In the genomic region with DNA sequence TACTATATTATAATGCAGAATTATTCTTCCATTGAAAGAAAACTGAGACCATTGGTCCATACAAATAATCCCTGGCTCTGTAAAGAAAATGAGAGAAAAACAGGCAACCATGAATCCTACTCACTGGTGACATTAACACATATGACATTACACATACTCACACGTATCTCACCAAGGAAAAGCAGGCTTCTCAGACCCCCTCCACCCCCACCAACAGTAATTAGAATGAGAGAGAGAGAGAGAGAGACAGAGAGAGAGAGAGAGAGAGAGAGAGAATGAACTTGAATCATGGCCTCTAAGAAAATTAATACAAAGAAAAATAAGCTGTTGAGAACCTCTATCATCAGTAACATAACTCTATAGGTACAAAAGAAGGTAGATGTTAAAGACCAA, we compare ENCODE assay signal across 22 cellular contexts.
DNase-seq lines count a peak whose midpoint lies in the region; ATAC-seq and TF ChIP-seq lines count a peak whose summit lies in the region.
"Had no signal": no experiment of that assay in that cellular context is flagged by ENCODE, and none has a peak within 500 bp of the region (broad histone marks: within the 10 kb centered on the region; RNA-seq: fewer than 3 reads in every experiment).

No MANE protein-coding gene starts in this region.

- H3K36me3 ChIP-seq in CD4-positive, alpha-beta memory T cell (ENCODE audit: insufficient read depth, low read length) = no peaks in the 10 kb centered on the region
- H3K36me3 ChIP-seq in PC-3 (ENCODE audit: low read depth, low read length) = no peaks in the 10 kb centered on the region
- H3K36me3 ChIP-seq: uterus had no signal

- no peaks in the 10 kb centered on the region for H3K9me3 ChIP-seq in CD4-positive, alpha-beta memory T cell (ENCODE audit: control insufficient read depth in 1 of 2, low read length in 2 of 2)
- H3K9me3 ChIP-seq in PC-3 (ENCODE audit: low read length) = no peaks in the 10 kb centered on the region
- H3K9me3 ChIP-seq: uterus had no signal

- no peak overlapping the region for H3K4me3 Mint-ChIP-seq in CD4-positive, alpha-beta memory T cell
- H3K4me3 Mint-ChIP-seq in brain (no peak overlapping the region), nephron progenitor cell (peak overlapping the region; percentile 70)
- H3K4me3 Mint-ChIP-seq: activated CD4-positive, alpha-beta T cell treated with anti-CD3 and anti-CD28 coated beads, Interleukin-2, amount 10 ng/mL, durations not matched to agents 7 days and 5 days; GM23338; naive B cell; stimulated activated memory B cell treated with anti-CD40 and anti-IgM and Interleukin-4, amounts not matched to agents 10 μg/mL and 1 μg/mL and 100 μg/mL, for 72 hours; T-helper 1 cell treated with Interleukin-12 subunit alpha and Interleukin-12 subunit beta and Interleukin-4 antibody, amounts not matched to agents 30 μg/mL and 1 μg/mL, for 36 hours had no signal

- H3K27me3 ChIP-seq in CD4-positive, alpha-beta memory T cell (ENCODE audit: insufficient read depth, low read length) = no peaks in the 10 kb centered on the region
- H3K27me3 ChIP-seq in PC-3 (ENCODE audit: low read length) = no peaks in the 10 kb centered on the region
- H3K27me3 ChIP-seq: uterus had no signal

- H3K9ac ChIP-seq in PC-3 (ENCODE audit: low read length) = no peak overlapping the region; the same call in 1 of the 2 replicates
- H3K9ac ChIP-seq: KMS-11 had no signal

- no peaks in the 10 kb centered on the region for H3K9me2 ChIP-seq in PC-3 (replicated peaks; ENCODE audit: low read length)

- CTCF ChIA-PET in CD4-positive, alpha-beta memory T cell (lab: Charles Lee; ENCODE audit: partially characterized antibody) = interaction anchor here (1.4 to 1.8 kb wide), 2 partner anchors 11 to 362 kb away, joined by 3 to 5 read pairs; no protein-coding TSS in a partner anchor
- CTCF ChIA-PET in PC-3 (lab: Charles Lee) = interaction anchor here (0.6 kb wide), 1 partner anchor 337 kb away, joined by 5 read pairs; no protein-coding TSS in a partner anchor

- H3K27ac ChIP-seq in CD4-positive, alpha-beta memory T cell (ENCODE audit: low read depth, low read length) = no peak overlapping the region
- peak overlapping the region; percentile 89 for H3K27ac ChIP-seq in PC-3 (ENCODE audit: low read length)
- H3K27ac ChIP-seq: KMS-11, SK-N-MC, uterus had no signal

- H3F3A ChIP-seq in PC-3 (ENCODE audit: low read length, unreplicated experiment) = peaks cover 15% of the 10 kb centered on the region

- H3K4me3 ChIP-seq in CD4-positive, alpha-beta memory T cell (ENCODE audit: low read length in 2 of 2) = no peak overlapping the region
- H3K4me3 ChIP-seq in PC-3 (ENCODE audit: low read length) = no peak overlapping the region
- H3K4me3 ChIP-seq: GM23338, SK-N-MC, smooth muscle cell, uterus had no signal

- no peak for DNase-seq in CD4-positive, alpha-beta memory T cell
- DNase-seq in PC-3 (no peak), nephron progenitor cell (no peak), iPS-NIHi7 (ENCODE audit: extremely low spot score) (no peak), COR-L47 (lab: John Stamatoyannopoulos, UW) (no peak)
- DNase-seq: activated CD4-positive, alpha-beta T cell treated with anti-CD3 and anti-CD28 coated beads, Interleukin-2, amount 10 ng/mL, durations not matched to agents 7 days and 5 days; activated naive CD4-positive, alpha-beta T cell treated with anti-CD3 and anti-CD28 coated beads, Interleukin-2, amount 50 U/mL, for 16 hours; central memory CD4-positive, alpha-beta T cell; mammary epithelial cell; MV-4-11; naive B cell; NCI-H187; NCI-H524 treated with DMSO at 0.1 percent for 48 hours; uterus had no signal

- H3K4me1 Mint-ChIP-seq in CD4-positive, alpha-beta memory T cell = peaks cover 51 to 90% (median 71%) of the 10 kb centered on the region in 4 donors
- H3K4me1 Mint-ChIP-seq in brain (peaks cover 38% of the 10 kb centered on the region), nephron progenitor cell (peaks cover 92% of the 10 kb centered on the region)

- no TSS peak for BruUV-seq in PC-3 (replicated peaks; lab: Mats Ljungman, UMichigan)

- intact Hi-C loops in CD4-positive, alpha-beta memory T cell (cut with micrococcal nuclease) = no loop called here
- intact Hi-C loops in PC-3 (cut with micrococcal nuclease) = no loop called here

- TF ChIP-seq CTCF in PC-3 (conservative IDR thresholded peaks at IDR 0.05; ENCODE audit: low read depth, low read length) (no peak), brain (conservative IDR thresholded peaks at IDR 0.05) (no peak), nephron progenitor cell (IDR thresholded peaks at IDR 0.05) (no peak)

- peaks cover 9 to 14% of the 10 kb centered on the region in 2 donors for H3K36me3 Mint-ChIP-seq in CD4-positive, alpha-beta memory T cell
- H3K36me3 Mint-ChIP-seq in brain (no peaks in the 10 kb centered on the region), nephron progenitor cell (ENCODE audit: low read depth) (no peaks in the 10 kb centered on the region)

- POLR2A ChIA-PET in CD4-positive, alpha-beta memory T cell (lab: Charles Lee; ENCODE audit: partially characterized antibody) = interaction anchor here (1.4 kb wide), 1 partner anchor 12 kb away, joined by 3 read pairs; no protein-coding TSS in a partner anchor
- POLR2A ChIA-PET in PC-3 (lab: Charles Lee; ENCODE audit: unreplicated experiment) = interaction anchor here (0.6 kb wide), 1 partner anchor 705 kb away, joined by 3 read pairs; the partner anchor contains the start of gene SNF8

- H3K27ac Mint-ChIP-seq in CD4-positive, alpha-beta memory T cell = peak overlapping the region in 4 of 7 donors; percentile 23 to 57 (median 53)
- H3K27ac Mint-ChIP-seq in brain (peak overlapping the region in 3 of 5 experiments; percentile 10 to 52 (median 37)), nephron progenitor cell (peak overlapping the region; percentile 99)
- H3K27ac Mint-ChIP-seq: activated CD4-positive, alpha-beta T cell treated with anti-CD3 and anti-CD28 coated beads, Interleukin-2, amount 10 ng/mL, durations not matched to agents 7 days and 5 days; GM23338; naive B cell; stimulated activated memory B cell treated with anti-CD40 and anti-IgM and Interleukin-4, amounts not matched to agents 10 μg/mL and 1 μg/mL and 100 μg/mL, for 72 hours; T-helper 1 cell treated with Interleukin-12 subunit alpha and Interleukin-12 subunit beta and Interleukin-4 antibody, amounts not matched to agents 30 μg/mL and 1 μg/mL, for 36 hours had no signal

- peaks cover 57% of the 10 kb centered on the region for H3K4me1 ChIP-seq in CD4-positive, alpha-beta memory T cell (ENCODE audit: insufficient read depth, low read length)
- peaks cover 86% of the 10 kb centered on the region for H3K4me1 ChIP-seq in PC-3 (ENCODE audit: insufficient read depth, low read length)
- H3K4me1 ChIP-seq: uterus had no signal

- no peaks in the 10 kb centered on the region for H3K79me2 ChIP-seq in PC-3 (ENCODE audit: low read length)

- H3K4me2 ChIP-seq in PC-3 (ENCODE audit: low read length) = peak overlapping the region; percentile 34; the same call in 1 of the 2 replicates
- H3K4me2 ChIP-seq: GM23338, smooth muscle cell had no signal

- H4K20me1 ChIP-seq in PC-3 (ENCODE audit: low read length) = no peaks in the 10 kb centered on the region

- no peaks in the 10 kb centered on the region for H3K27me3 Mint-ChIP-seq in CD4-positive, alpha-beta memory T cell
- H3K27me3 Mint-ChIP-seq in brain (peaks cover 8% of the 10 kb centered on the region), nephron progenitor cell (ENCODE audit: low read depth, poor library complexity) (no peaks in the 10 kb centered on the region)
- H3K27me3 Mint-ChIP-seq: activated CD4-positive, alpha-beta T cell treated with anti-CD3 and anti-CD28 coated beads, Interleukin-2, amount 10 ng/mL, durations not matched to agents 7 days and 5 days had no signal

- no peaks in the 10 kb centered on the region for H3K9me3 Mint-ChIP-seq in CD4-positive, alpha-beta memory T cell
- H3K9me3 Mint-ChIP-seq in brain = peaks cover 0 to 3% (median 0%) of the 10 kb centered on the region in 5 experiments
- H3K9me3 Mint-ChIP-seq in nephron progenitor cell = no peaks in the 10 kb centered on the region
- H3K9me3 Mint-ChIP-seq: activated CD4-positive, alpha-beta T cell treated with anti-CD3 and anti-CD28 coated beads, Interleukin-2, amount 10 ng/mL, durations not matched to agents 7 days and 5 days; GM23338; naive B cell; stimulated activated memory B cell treated with anti-CD40 and anti-IgM and Interleukin-4, amounts not matched to agents 10 μg/mL and 1 μg/mL and 100 μg/mL, for 72 hours; T-helper 1 cell treated with Interleukin-12 subunit alpha and Interleukin-12 subunit beta and Interleukin-4 antibody, amounts not matched to agents 30 μg/mL and 1 μg/mL, for 36 hours had no signal

- H2AFZ ChIP-seq in PC-3 (ENCODE audit: low read length) = no peak overlapping the region
- H2AFZ ChIP-seq: GM23338 had no signal

- ATAC-seq in PC-3 (no peak), HG02885 (IDR thresholded peaks at IDR 0.05; ENCODE audit: poor library complexity, unreplicated experiment) (no peak)
- ATAC-seq: GM23338; stimulated activated memory B cell treated with anti-CD40 and anti-IgM and Interleukin-4, amounts not matched to agents 10 μg/mL and 1 μg/mL and 100 μg/mL, for 72 hours had no signal

Comparison
In these comparisons a context has a peak if more than half of its experiments do, and no peak if none do; other contexts are left out.
1. H3K27ac Mint-ChIP-seq: peak in every context shown above with its lines; median percentile 99 in nephron progenitor cell; 53 in CD4-positive, alpha-beta memory T cell; 37 in brain.